20 cellular contexts compared by ENCODE assay signal in the genomic region with DNA sequence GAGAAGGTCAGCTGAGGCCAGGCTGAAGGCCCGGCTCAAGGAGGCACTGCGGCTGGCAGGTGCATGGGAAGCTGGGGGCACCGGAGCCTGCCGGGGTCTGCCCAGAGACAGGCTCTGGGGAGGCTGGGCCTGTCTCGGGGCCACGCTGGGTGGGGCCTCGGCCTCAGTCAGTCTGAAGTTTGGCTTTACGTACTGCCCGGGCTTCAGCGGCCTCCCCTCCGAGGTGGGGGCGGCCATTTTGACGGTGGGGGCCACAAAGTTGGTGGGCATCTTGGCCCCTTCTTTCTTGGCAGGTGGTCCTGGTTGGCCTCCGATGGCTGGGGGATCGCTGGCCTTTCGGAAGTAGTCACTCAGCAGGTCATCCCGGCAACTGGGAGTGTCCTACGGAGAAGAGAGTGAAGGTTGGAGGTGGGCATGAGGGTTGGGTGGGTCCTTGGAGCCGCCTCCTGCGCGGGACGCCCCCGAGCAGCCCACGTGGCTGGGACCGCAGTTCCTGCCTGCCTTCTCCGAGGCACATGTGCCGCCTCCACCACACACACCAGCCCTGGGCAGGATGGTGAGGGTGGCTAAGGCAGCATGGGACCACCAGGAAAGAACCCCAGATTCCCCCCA. TPM values are rescaled to one million over a fixed set of nuclear protein-coding genes. Genes with fewer than 3 reads are reported as not detected.
DNase-seq lines count a peak whose midpoint lies in the region; ATAC-seq, FAIRE-seq and TF ChIP-seq lines count a peak whose summit lies in the region.
"Had no signal": no experiment of that assay in that cellular context is flagged by ENCODE, and none has a peak within 500 bp of the region (broad histone marks: within the 10 kb centered on the region; RNA-seq: fewer than 3 reads in every experiment).

No MANE protein-coding gene starts in this region.

- H3K4me2 ChIP-seq in H1 (ENCODE audit: insufficient read depth in 1 of 2, low read depth in 2 of 2, low read length in 2 of 2) (no peak overlapping the region), neuronal stem cell (ENCODE audit: insufficient read depth, low read length, poor library complexity, severe bottlenecking) (no peak overlapping the region), smooth muscle cell (no peak overlapping the region)
- H3K4me2 ChIP-seq: A549 had no signal

- no peak overlapping the region for H3K4ac ChIP-seq in H1 (replicated peaks; ENCODE audit: insufficient read length, low read depth, low read length)
- H3K4ac ChIP-seq in neuronal stem cell (ENCODE audit: low read length), result no peak overlapping the region

- no peak overlapping the region for H4K91ac ChIP-seq in H1 (replicated peaks; ENCODE audit: insufficient read length, low read length)
- no peak overlapping the region for H4K91ac ChIP-seq in neuronal stem cell (ENCODE audit: low read depth, low read length, poor library complexity)

- H2AFZ ChIP-seq in H1 (ENCODE audit: low read length) (no peak overlapping the region), neuronal stem cell (ENCODE audit: low read length) (no peak overlapping the region), smooth muscle cell (ENCODE audit: low read depth) (no peak overlapping the region)

- H3K14ac ChIP-seq in H1 (ENCODE audit: insufficient read length) (no peak overlapping the region), neuronal stem cell (ENCODE audit: low read length) (no peak overlapping the region)

- no peak for FAIRE-seq in H1 (lab: Jason Lieb, UNC)
- FAIRE-seq: A549, GM19239, K562 had no signal

- no peak for DNase-seq in activated T-cell treated with anti-CD3 and anti-CD28 coated beads, Interleukin-2, amount 50 U/mL, for 24 hours
- DNase-seq in activated T-cell treated with anti-CD3 and anti-CD28 coated beads, Interleukin-2, amount 50 U/mL, for 48 hours, result no peak
- DNase-seq in H1 (ENCODE audit: low read depth in 1 of 2, low spot score in 2 of 2) (no peak), neuronal stem cell (ENCODE audit: low spot score) (no peak), upper lobe of right lung (no peak), NCI-H2196 treated with DMSO at 0.1 percent for 48 hours (lab: John Stamatoyannopoulos, UW; ENCODE audit: unreplicated experiment) (no peak), HuH-7.5 (ENCODE audit: low spot score) (no peak), smooth muscle cell (lab: John Stamatoyannopoulos, UW; ENCODE audit: unreplicated experiment) (no peak)
- DNase-seq: AML-193; CD4-positive, alpha-beta T cell; DMS153; GDM1; GOT3; IMR-90 had no signal

- H2BK5ac ChIP-seq in H1 (ENCODE audit: low read depth, low read length) (no peak overlapping the region; the same call in 1 of the 2 replicates), neuronal stem cell (ENCODE audit: low read length) (peak overlapping the region; percentile 48)

- H3K18ac ChIP-seq in H1 (ENCODE audit: extremely low read depth, low read length) (no peak overlapping the region), neuronal stem cell (ENCODE audit: low read length) (no peak overlapping the region)

- WGBS in H1 (ENCODE audit: extremely low coverage in 1 of 2, insufficient coverage in 1 of 2, insufficient read length in 1 of 2, insufficient replicate concordance in 2 of 2, low coverage in 1 of 2, low lambda C conversion rate in 2 of 2, missing lambda C conversion rate in 1 of 2), 2 experiments, result 94% methylated on average over 25 of the region's 27 CpGs; no CpG with 5 or more reads in 1 of the 2 experiments
- no CpG with 5 or more reads among the region's 27 CpGs for WGBS in neuronal stem cell (ENCODE audit: extremely low coverage in 2 of 2, insufficient read length in 2 of 2, insufficient replicate concordance in 1 of 2), 2 donors
- 98% methylated on average over 27 of the region's 27 CpGs for WGBS in smooth muscle cell (ENCODE audit: low lambda C conversion rate)

- no peak overlapping the region for H2BK12ac ChIP-seq in H1 (ENCODE audit: low read depth, low read length)
- H2BK12ac ChIP-seq in neuronal stem cell (ENCODE audit: low read length), result no peak overlapping the region

- TF ChIP-seq RAD21 in H1 (IDR thresholded peaks at IDR 0.05 in 1 of 2, conservative IDR thresholded peaks at IDR 0.05 in 1 of 2; ENCODE audit: low read depth in 2 of 2, low read length in 2 of 2), result no peak

- no peak for TF ChIP-seq EP300 in H1 (IDR thresholded peaks at IDR 0.05; ENCODE audit: borderline replicate concordance in 1 of 2, low read depth in 2 of 2, low read length in 2 of 2)

- H4K5ac ChIP-seq in H1 (ENCODE audit: insufficient read length, low read depth, low read length), result no peak overlapping the region

- intact Hi-C loops in upper lobe of right lung (cut with DNase I), result no loop called here

- peaks cover 2 to 4% of the 10 kb centered on the region in 2 experiments for H4K20me1 ChIP-seq in H1 (replicated peaks in 1 of 2; ENCODE audit: control insufficient read depth in 1 of 2, insufficient read depth in 2 of 2, low read length in 2 of 2)
- no peaks in the 10 kb centered on the region for H4K20me1 ChIP-seq in smooth muscle cell (ENCODE audit: low read depth)

- H3K79me2 ChIP-seq in H1 (ENCODE audit: control insufficient read depth in 1 of 2, insufficient read depth in 2 of 2, low read length in 2 of 2) (no peaks in the 10 kb centered on the region), smooth muscle cell (ENCODE audit: low read depth) (no peaks in the 10 kb centered on the region)

- no peak overlapping the region for H2AK5ac ChIP-seq in H1 (ENCODE audit: low read depth, low read length)
- H2AK5ac ChIP-seq in neuronal stem cell (ENCODE audit: low read depth, low read length), result no peak overlapping the region

- H3K36me3 Mint-ChIP-seq in activated T-cell treated with anti-CD3 and anti-CD28 coated beads, Interleukin-2, amount 50 U/mL, for 24 hours (ENCODE audit: low read depth), result peaks cover 80% of the 10 kb centered on the region

- peak; percentile 2 for ATAC-seq in upper lobe of right lung
- ATAC-seq: A549, K562 had no signal

- H3K79me1 ChIP-seq in H1 (ENCODE audit: low read depth, low read length) (no peaks in the 10 kb centered on the region), neuronal stem cell (ENCODE audit: low read depth, low read length) (peaks cover 1% of the 10 kb centered on the region)

- no peaks in the 10 kb centered on the region for H3K4me1 ChIP-seq in H1 (replicated peaks in 1 of 4; ENCODE audit: control insufficient read depth in 3 of 4, insufficient read depth in 4 of 4, low read length in 3 of 4)
- peaks cover 0 to 1% of the 10 kb centered on the region in 2 donors for H3K4me1 ChIP-seq in neuronal stem cell (ENCODE audit: control insufficient read depth in 2 of 2, insufficient read depth in 1 of 2, low read depth in 1 of 2, low read length in 2 of 2)
- H3K4me1 ChIP-seq in upper lobe of right lung, result peaks cover 6% of the 10 kb centered on the region
- H3K4me1 ChIP-seq in smooth muscle cell (ENCODE audit: low read depth), result no peaks in the 10 kb centered on the region
- H3K4me1 ChIP-seq: A549, HAP-1 had no signal

- POLR2A ChIA-PET in H1 (lab: Charles Lee; ENCODE audit: partially characterized antibody), result no interaction called here

- H3K23ac ChIP-seq in H1 (ENCODE audit: insufficient read length) (no peak overlapping the region), neuronal stem cell (ENCODE audit: low read depth, low read length, poor library complexity) (no peak overlapping the region)

- H3K27me3 Mint-ChIP-seq in activated T-cell treated with anti-CD3 and anti-CD28 coated beads, Interleukin-2, amount 50 U/mL, for 24 hours, result no peaks in the 10 kb centered on the region
- H3K27me3 Mint-ChIP-seq: CD4-positive, alpha-beta T cell had no signal

- H3K9me3 ChIP-seq in H1 (ENCODE audit: insufficient read depth in 2 of 2, low read depth in 1 of 2, low read length in 1 of 2), result no peaks in the 10 kb centered on the region
- H3K9me3 ChIP-seq in neuronal stem cell (replicated peaks in 1 of 2; ENCODE audit: control insufficient read depth in 2 of 2, insufficient read depth in 1 of 2, low read depth in 1 of 2, low read length in 2 of 2), result no peaks in the 10 kb centered on the region
- H3K9me3 ChIP-seq in upper lobe of right lung, result no peaks in the 10 kb centered on the region
- H3K9me3 ChIP-seq in smooth muscle cell (replicated peaks; ENCODE audit: low read depth), result no peaks in the 10 kb centered on the region
- H3K9me3 ChIP-seq: A549, HAP-1 had no signal

- TF ChIP-seq CTCF in H1 (IDR thresholded peaks at IDR 0.05; ENCODE audit: control extremely low read depth in 1 of 3, insufficient read depth in 1 of 3, low read depth in 1 of 3, low read length in 3 of 3), result no peak
- no peak for TF ChIP-seq CTCF in upper lobe of right lung (IDR thresholded peaks at IDR 0.05)
- TF ChIP-seq CTCF in smooth muscle cell (IDR thresholded peaks at IDR 0.05; ENCODE audit: borderline replicate concordance, insufficient read depth, poor library complexity, severe bottlenecking), result no peak

- no peak overlapping the region for H3K4me3 ChIP-seq in H1 (ENCODE audit: extremely low read depth in 1 of 4, insufficient read depth in 2 of 4, low read depth in 3 of 4, low read length in 4 of 4)
- no peak overlapping the region for H3K4me3 ChIP-seq in neuronal stem cell (ENCODE audit: low read length in 2 of 2)
- H3K4me3 ChIP-seq in upper lobe of right lung, result no peak overlapping the region
- no peak overlapping the region for H3K4me3 ChIP-seq in smooth muscle cell
- H3K4me3 ChIP-seq: A549, HAP-1, K562 had no signal

- H3K27ac ChIP-seq in H1 (ENCODE audit: low read depth, low read length) (no peak overlapping the region), neuronal stem cell (replicated peaks; ENCODE audit: low read length) (no peak overlapping the region), upper lobe of right lung (no peak overlapping the region), smooth muscle cell (ENCODE audit: low read depth) (no peak overlapping the region)
- H3K27ac ChIP-seq: 22Rv1, A549, C4-2B had no signal

- H3F3A ChIP-seq in smooth muscle cell (ENCODE audit: low read depth), result no peaks in the 10 kb centered on the region

- no peak overlapping the region for H3K4me3 Mint-ChIP-seq in activated T-cell treated with anti-CD3 and anti-CD28 coated beads, Interleukin-2, amount 50 U/mL, for 24 hours
- H3K4me3 Mint-ChIP-seq: CD4-positive, alpha-beta T cell had no signal

- no peak overlapping the region for H3K56ac ChIP-seq in H1 (replicated peaks; ENCODE audit: insufficient read length, low read depth, low read length)

- peaks cover 5 to 42% (median 26%) of the 10 kb centered on the region in 4 experiments; a peak in 7 of 8 replicates for H3K36me3 ChIP-seq in H1 (ENCODE audit: control insufficient read depth in 2 of 4, insufficient read depth in 4 of 4, low read length in 3 of 4)
- H3K36me3 ChIP-seq in neuronal stem cell (replicated peaks in 1 of 2; ENCODE audit: control insufficient read depth in 2 of 2, insufficient read depth in 2 of 2, low read length in 2 of 2), result peaks cover 31 to 61% of the 10 kb centered on the region in 2 donors
- no peaks in the 10 kb centered on the region for H3K36me3 ChIP-seq in upper lobe of right lung
- H3K36me3 ChIP-seq in smooth muscle cell (ENCODE audit: low read depth), result no peaks in the 10 kb centered on the region

- H2BK20ac ChIP-seq in H1 (ENCODE audit: low read length), result no peak overlapping the region

- H3K27ac Mint-ChIP-seq in activated T-cell treated with anti-CD3 and anti-CD28 coated beads, Interleukin-2, amount 50 U/mL, for 24 hours, result peak overlapping the region; percentile 73
- H3K27ac Mint-ChIP-seq: CD4-positive, alpha-beta T cell had no signal

- no peaks in the 10 kb centered on the region for H3K9me3 Mint-ChIP-seq in activated T-cell treated with anti-CD3 and anti-CD28 coated beads, Interleukin-2, amount 50 U/mL, for 24 hours
- H3K9me3 Mint-ChIP-seq: CD4-positive, alpha-beta T cell had no signal

- no peak overlapping the region for H3K9ac ChIP-seq in H1 (replicated peaks in 1 of 4; ENCODE audit: extremely low read depth in 1 of 4, low read depth in 3 of 4, low read length in 3 of 4)
- no peak overlapping the region for H3K9ac ChIP-seq in neuronal stem cell (ENCODE audit: low read depth, low read length, poor library complexity)
- no peak overlapping the region for H3K9ac ChIP-seq in smooth muscle cell (ENCODE audit: low read depth)

- no peaks in the 10 kb centered on the region for H3K23me2 ChIP-seq in H1 (ENCODE audit: low read depth, low read length)

- no peak for TF ChIP-seq POLR2A in H1 (IDR thresholded peaks at IDR 0.05; ENCODE audit: control extremely low read depth in 1 of 2, low read depth in 2 of 2, low read length in 2 of 2)

- H2BK120ac ChIP-seq in H1 (replicated peaks; ENCODE audit: low read depth, low read length), result no peak overlapping the region
- no peak overlapping the region for H2BK120ac ChIP-seq in neuronal stem cell (ENCODE audit: low read depth, low read length)

- CTCF ChIA-PET in H1 (lab: Charles Lee; ENCODE audit: partially characterized antibody), result interaction anchor here (1.1 to 7.3 kb wide), 6 partner anchors 12 to 97 kb away, joined by 3 to 57 read pairs (median 6); no protein-coding TSS in a partner anchor

- H2BK15ac ChIP-seq in H1 (ENCODE audit: low read length) (no peak overlapping the region), neuronal stem cell (ENCODE audit: low read length) (no peak overlapping the region)

- H3K27me3 ChIP-seq in H1 (replicated peaks in 1 of 4; ENCODE audit: control insufficient read depth in 3 of 4, extremely low read depth in 1 of 4, insufficient read depth in 3 of 4, low read length in 3 of 4) (no peaks in the 10 kb centered on the region), neuronal stem cell (ENCODE audit: control insufficient read depth in 3 of 3, insufficient read depth in 3 of 3, low read depth in 1 of 3, low read length in 3 of 3) (no peaks in the 10 kb centered on the region), upper lobe of right lung (no peaks in the 10 kb centered on the region), smooth muscle cell (ENCODE audit: low read depth) (no peaks in the 10 kb centered on the region)

- peaks cover 6% of the 10 kb centered on the region for H3K4me1 Mint-ChIP-seq in activated T-cell treated with anti-CD3 and anti-CD28 coated beads, Interleukin-2, amount 50 U/mL, for 24 hours (ENCODE audit: low read depth)

- peak overlapping the region; percentile 89 for H4K8ac ChIP-seq in H1 (ENCODE audit: extremely low read depth, insufficient read depth, low read length)
- H4K8ac ChIP-seq in neuronal stem cell (ENCODE audit: low read depth, low read length), result no peak overlapping the region

RNA-seq across cellular contexts. Expression of a gene that starts 28.9 kb away (rescaled TPM):
- total RNA-seq in H1 (2021; fragmentation: NEBNext Ultra II Directional; extraction: Animal tissue kit (Norgen Biotek cat#: 25700)), result 0.22 and 0.33 TPM in 2 replicates
- 0.76 and 1.1 TPM in 2 replicates for polyA plus RNA-seq in H1 (2011; rRNA removed)
- polyA plus RNA-seq in H1 (2011; cell fraction: cytosol; rRNA removed), result 0.52 TPM
- 0.90 TPM for polyA plus RNA-seq in H1 (2011; cell fraction: nucleus; rRNA removed)
- 0.46 to 0.61 TPM (median 0.56 TPM) in 3 of 4 replicates, not detected in the other for polyA plus RNA-seq in H1 (2012, experiment 1 of 2)
- polyA plus RNA-seq in H1 (2012, experiment 2 of 2), result 0.17 TPM
- polyA plus RNA-seq in H1 (2013, experiment 1 of 2), result 0.20 TPM
- polyA plus RNA-seq in H1 (2013, experiment 2 of 2), result 0.29 TPM
- polyA minus RNA-seq in H1 (2011; rRNA and poly(A)+ RNA removed), result 0.44 TPM in 2 replicates
- polyA minus RNA-seq in H1 (2011; cell fraction: cytosol; rRNA and poly(A)+ RNA removed), result not detected
- not detected for polyA minus RNA-seq in H1 (2011; cell fraction: nucleus; rRNA and poly(A)+ RNA removed)
- 0.70 TPM for polyA plus RNA-seq in neuronal stem cell (2013, experiment 1 of 2)
- 0.61 TPM for polyA plus RNA-seq in neuronal stem cell (2013, experiment 2 of 2)
- 6.3 TPM for total RNA-seq in upper lobe of right lung
- 2.6 and 4.4 TPM in 2 replicates for total RNA-seq in smooth muscle cell
- polyA plus RNA-seq in smooth muscle cell, result 2.9 and 3.2 TPM in 2 replicates
